8 cellular contexts compared by ENCODE assay signal in the genomic region with DNA sequence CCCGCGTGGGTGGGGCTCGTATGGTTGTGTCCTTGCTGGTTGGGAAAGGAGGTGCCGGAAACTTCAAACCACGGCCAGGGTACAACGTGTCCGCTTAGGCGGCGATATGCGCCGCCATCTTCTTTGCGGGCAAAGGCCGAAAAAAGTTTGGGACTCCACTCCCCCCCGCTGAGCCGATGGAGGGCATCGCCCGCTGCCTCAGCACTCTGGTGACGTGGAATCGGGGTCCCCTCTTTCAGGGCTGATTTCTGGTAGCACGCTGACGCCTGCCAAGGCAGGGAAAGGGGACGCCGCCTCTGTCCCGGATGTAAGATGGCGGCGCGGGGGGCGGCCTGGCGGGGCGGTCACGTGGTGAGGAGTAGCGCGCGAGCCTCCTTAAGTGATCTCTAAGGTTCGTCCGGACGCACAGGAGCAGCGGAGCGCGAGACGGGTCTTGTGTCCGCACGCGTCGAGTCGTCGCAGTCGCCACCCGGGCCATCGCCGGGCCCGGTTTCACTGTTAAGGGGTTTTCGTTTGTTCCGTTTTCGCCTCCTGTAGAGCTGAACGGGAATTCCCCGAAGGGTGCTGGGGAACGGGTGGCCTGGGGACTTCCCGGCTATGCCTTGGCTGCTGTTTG.
DNase-seq lines count a peak whose midpoint lies in the region; ATAC-seq and TF ChIP-seq lines count a peak whose summit lies in the region.

No MANE protein-coding gene starts in this region.

- intact Hi-C loops in head of caudate nucleus (cut with DNase I) = loop anchor here (5.0 to 10.0 kb wide), 3 partner anchors 115 to 332 kb away; partner anchors contain the start of gene PPM1H
- intact Hi-C loops in ovary (cut with DNase I) = loop anchor here in 3 of 4 donors (5.0 to 10.0 kb wide), 2 partner anchors 192 to 195 kb away; no protein-coding TSS in a partner anchor
- intact Hi-C loops in thyroid gland (cut with DNase I) = loop anchor here (5.0 kb wide), 1 partner anchor 190 kb away; no protein-coding TSS in a partner anchor

- no peaks in the 10 kb centered on the region for H3K9me3 ChIP-seq in SK-N-SH
- no peaks in the 10 kb centered on the region for H3K9me3 ChIP-seq in ovary
- H3K9me3 ChIP-seq in thyroid gland = no peaks in the 10 kb centered on the region

- no peaks in the 10 kb centered on the region for H3K9me2 ChIP-seq in SK-N-SH

- peak; percentile 77 for ATAC-seq in HG02610 (IDR thresholded peaks at IDR 0.05; ENCODE audit: unreplicated experiment)

- TF ChIP-seq RAD21 in SK-N-SH (IDR thresholded peaks at IDR 0.05; ENCODE audit: low read length) = no peak

- DNase-seq in GM10248 (ENCODE audit: extremely low spot score) (peak; percentile 87), NCI-H1092 (lab: John Stamatoyannopoulos, UW) (peak; percentile 75), SK-N-SH (peak; percentile 86), head of caudate nucleus (peak; percentile 76 to 95 (median 90)), ovary (peak; percentile 88 to 91 (median 89)), thyroid gland (peak; percentile 89 to 90)

- peaks cover 48% of the 10 kb centered on the region for H3K79me2 ChIP-seq in SK-N-SH (ENCODE audit: insufficient read depth)

- no peaks in the 10 kb centered on the region for H3K27me3 ChIP-seq in SK-N-SH (ENCODE audit: insufficient read depth)
- no peaks in the 10 kb centered on the region for H3K27me3 ChIP-seq in ovary
- H3K27me3 ChIP-seq in thyroid gland = no peaks in the 10 kb centered on the region

- H3K9ac ChIP-seq in SK-N-SH = peak overlapping the region; percentile 99

- no peaks in the 10 kb centered on the region for H3K27me3 Mint-ChIP-seq in activated naive CD8-positive, alpha-beta T cell

- POLR2A ChIA-PET in GM10248 (lab: Yijun Ruan, JAX) (interaction anchor here (0.8 to 2.1 kb wide), 6 partner anchors 8 to 172 kb away, joined by 3 to 10 read pairs (median 4); partner anchors contain the start of gene MON2), SK-N-SH (lab: Yijun Ruan, JAX) (interaction anchor here (0.7 to 1.7 kb wide), 6 partner anchors 10 to 191 kb away, joined by 3 to 9 read pairs (median 4); no protein-coding TSS in a partner anchor)

- H3K36me3 ChIP-seq in SK-N-SH (replicated peaks in 1 of 2; ENCODE audit: control insufficient read depth in 1 of 2, insufficient read depth in 2 of 2, low read length in 1 of 2) = peaks cover 2 to 14% of the 10 kb centered on the region in 2 experiments
- H3K36me3 ChIP-seq in ovary = no peaks in the 10 kb centered on the region
- no peaks in the 10 kb centered on the region for H3K36me3 ChIP-seq in thyroid gland

- no peak for TF ChIP-seq EP300 in SK-N-SH (IDR thresholded peaks at IDR 0.05; ENCODE audit: borderline replicate concordance in 1 of 2, low read depth in 1 of 2, low read length in 1 of 2)
- TF ChIP-seq EP300 in ovary (IDR thresholded peaks at IDR 0.05) = no peak

- CTCF ChIA-PET in GM10248 (lab: Yijun Ruan, JAX) = interaction anchor here (0.9 to 2.5 kb wide), 9 partner anchors 9 to 197 kb away, joined by 3 to 11 read pairs (median 4); no protein-coding TSS in a partner anchor
- CTCF ChIA-PET in SK-N-SH (lab: Yijun Ruan, JAX) = interaction anchor here (0.6 to 3.3 kb wide), 12 partner anchors 9 to 202 kb away, joined by 3 to 42 read pairs (median 4); partner anchors contain the start of gene MON2

- H3K4me1 Mint-ChIP-seq in activated naive CD8-positive, alpha-beta T cell (ENCODE audit: low read depth) = peaks cover 42% of the 10 kb centered on the region

- peak overlapping the region; percentile 80 for H3K4me2 ChIP-seq in SK-N-SH

- TF ChIP-seq CTCF in GM10248 (IDR thresholded peaks at IDR 0.05; ENCODE audit: control extremely low read depth, extremely low read depth, low read depth, missing control alignments) = no peak
- TF ChIP-seq CTCF in SK-N-SH (IDR thresholded peaks at IDR 0.05) = no peak
- TF ChIP-seq CTCF in ovary (IDR thresholded peaks at IDR 0.05) = peak in 1 of 3 donors; percentile 9
- no peak for TF ChIP-seq CTCF in thyroid gland (IDR thresholded peaks at IDR 0.05)

- H3K27ac Mint-ChIP-seq in activated naive CD8-positive, alpha-beta T cell = peak overlapping the region; percentile 99

- H3K36me3 Mint-ChIP-seq in activated naive CD8-positive, alpha-beta T cell = peaks cover 2% of the 10 kb centered on the region

- no peaks in the 10 kb centered on the region for H3K9me3 Mint-ChIP-seq in activated naive CD8-positive, alpha-beta T cell (ENCODE audit: low read depth)

- peaks cover 7% of the 10 kb centered on the region for H3F3A ChIP-seq in SK-N-SH (replicated peaks; ENCODE audit: insufficient read depth)

- WGBS in SK-N-SH (ENCODE audit: low lambda C conversion rate) = under 1% methylated on average over 12 of the region's 59 CpGs
- WGBS in ovary, 3 donors = 0 to 1% (median 1%) methylated on average over 59 of the region's 59 CpGs
- 0 to 1% methylated on average over 21 to 30 of the region's 59 CpGs for WGBS in thyroid gland, 2 donors

- peak overlapping the region; percentile 90 for H3K4me3 Mint-ChIP-seq in activated naive CD8-positive, alpha-beta T cell

- H3K27ac ChIP-seq in SK-N-SH (ENCODE audit: low read depth in 2 of 2, low read length in 1 of 2) (peak overlapping the region; percentile 98 to 100), ovary (peak overlapping the region; percentile 98 to 100), thyroid gland (peak overlapping the region; percentile 99 to 100 (median 99))

- peak overlapping the region; percentile 88 to 91 for H3K4me3 ChIP-seq in SK-N-SH (ENCODE audit: low read depth in 2 of 2, low read length in 1 of 2)
- peak overlapping the region; percentile 54 for H3K4me3 ChIP-seq in ovary
- peak overlapping the region; percentile 30 to 91 (median 85) for H3K4me3 ChIP-seq in thyroid gland (replicated peaks in 1 of 3)

- peak overlapping the region; percentile 75 for H2AFZ ChIP-seq in SK-N-SH (ENCODE audit: low read depth)

- peaks cover 15% of the 10 kb centered on the region for H4K20me1 ChIP-seq in SK-N-SH (ENCODE audit: insufficient read depth)

- H3K4me1 ChIP-seq in SK-N-SH (ENCODE audit: control insufficient read depth in 1 of 2, insufficient read depth in 2 of 2, low read depth in 1 of 2, low read length in 1 of 2) = no peaks in the 10 kb centered on the region; a peak in 2 of 4 replicates
- H3K4me1 ChIP-seq in ovary (ENCODE audit: insufficient read depth) = peaks cover 1% of the 10 kb centered on the region
- peaks cover 16 to 29% of the 10 kb centered on the region in 2 donors for H3K4me1 ChIP-seq in thyroid gland

- TF ChIP-seq POLR2A in ovary (IDR thresholded peaks at IDR 0.05) (peak; percentile 55), thyroid gland (IDR thresholded peaks at IDR 0.05) (peak; percentile 50 to 59)

TF ChIP-seq in SK-N-SH, 30 proteins besides CTCF, POLR2A, EP300 and RAD21 (continues in another document):
- TF ChIP-seq MXI1 (IDR thresholded peaks at IDR 0.05; ENCODE audit: low read depth, low read length) (peak; percentile 89), YY1 (IDR thresholded peaks at IDR 0.05; ENCODE audit: low read depth) (peak; percentile 97), GABPA (IDR thresholded peaks at IDR 0.05; ENCODE audit: low read depth) (peak; percentile 1; the same call in 1 of the 2 replicates), USF1 (IDR thresholded peaks at IDR 0.05; ENCODE audit: borderline replicate concordance, low read depth) (peak; percentile 96), RFX5 (IDR thresholded peaks at IDR 0.05; ENCODE audit: low read length) (no peak), GATA2 (CRISPR knock-in tag; IDR thresholded peaks at IDR 0.05) (peak; percentile 27; the same call in 1 of the 2 replicates), TAF1 (IDR thresholded peaks at IDR 0.05; ENCODE audit: borderline replicate concordance, low read depth, low read length) (peak; percentile 68; the same call in 1 of the 2 replicates), RCOR1 (IDR thresholded peaks at IDR 0.05; ENCODE audit: low read length) (no peak), POLR2AphosphoS5 (IDR thresholded peaks at IDR 0.05; ENCODE audit: low read depth, low read length) (peak; percentile 92), TCF12 (IDR thresholded peaks at IDR 0.05) (no peak; the same call in 1 of the 2 replicates), JUND (IDR thresholded peaks at IDR 0.05) (peak; percentile 27; the same call in 1 of the 2 replicates), TEAD4 (IDR thresholded peaks at IDR 0.05; ENCODE audit: borderline replicate concordance, insufficient read depth) (peak; percentile 20; the same call in 1 of the 2 replicates), ZBTB33 (IDR thresholded peaks at IDR 0.05; ENCODE audit: borderline replicate concordance, low read depth) (peak; percentile 67), FOSL2 (IDR thresholded peaks at IDR 0.05; ENCODE audit: borderline replicate concordance, low read depth) (peak; percentile 1; the same call in 1 of the 2 replicates)
- TF ChIP-seq, protein P1, sequence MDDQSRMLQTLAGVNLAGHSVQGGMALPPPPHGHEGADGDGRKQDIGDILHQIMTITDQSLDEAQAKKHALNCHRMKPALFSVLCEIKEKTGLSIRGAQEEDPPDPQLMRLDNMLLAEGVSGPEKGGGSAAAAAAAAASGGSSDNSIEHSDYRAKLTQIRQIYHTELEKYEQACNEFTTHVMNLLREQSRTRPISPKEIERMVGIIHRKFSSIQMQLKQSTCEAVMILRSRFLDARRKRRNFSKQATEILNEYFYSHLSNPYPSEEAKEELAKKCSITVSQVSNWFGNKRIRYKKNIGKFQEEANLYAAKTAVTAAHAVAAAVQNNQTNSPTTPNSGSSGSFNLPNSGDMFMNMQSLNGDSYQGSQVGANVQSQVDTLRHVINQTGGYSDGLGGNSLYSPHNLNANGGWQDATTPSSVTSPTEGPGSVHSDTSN (IDR thresholded peaks at IDR 0.05) = no peak; the same call in 1 of the 2 replicates

Comparison
In these comparisons a context has a peak if more than half of its experiments do, and no peak if none do; other contexts are left out.
1. Peak in every context shown above with its lines: DNase-seq, ATAC-seq, H3K4me3 ChIP-seq and H3K27ac ChIP-seq.